ENCODE assay signal across 8 cellular contexts in genomic region chrX:153686677-153687057, GRCh38. TPM values are rescaled to one million over a fixed set of nuclear protein-coding genes. Genes with fewer than 3 reads are reported as not detected.
DNase-seq lines count a peak whose midpoint lies in the region; ATAC-seq and TF ChIP-seq lines count a peak whose summit lies in the region.
"Not testable (repeated sequence)": the region's sequence is repeated elsewhere in the genome, so short reads cannot be mapped to it uniquely, and the experiment has no call there.
"Had no signal": no experiment of that assay in that cellular context is flagged by ENCODE, and none has a peak within 500 bp of the region (broad histone marks: within the 10 kb centered on the region; RNA-seq: fewer than 3 reads in every experiment).

No MANE protein-coding gene starts in this region.

- 50% methylated on average over 7 of the region's 7 CpGs for WGBS in right cardiac atrium

- H3K27ac ChIP-seq in right cardiac atrium (ENCODE audit: low read length): not testable (repeated sequence)

- H3K4me3 ChIP-seq in right cardiac atrium (ENCODE audit: low read length): not testable (repeated sequence)

- H3K9me3 Mint-ChIP-seq in T-cell; osteocyte (ENCODE audit: unreplicated experiment): not testable (repeated sequence)

- CTCF ChIA-PET in T-cell (lab: Charles Lee): interaction anchor here (0.7 to 1.4 kb wide), 2 partner anchors 21 to 239 kb away, joined by 6 to 8 read pairs; partner anchors contain the start of gene ARHGAP4 (in 1 of the 2)

- not testable (repeated sequence) for H3K27ac Mint-ChIP-seq in T-cell; osteocyte (ENCODE audit: unreplicated experiment)

- H3K4me3 Mint-ChIP-seq in T-cell (peak overlapping the region; percentile 36 to 79 (median 43)), osteocyte (ENCODE audit: unreplicated experiment) (peak overlapping the region; percentile 26)

- intact Hi-C loops in right cardiac atrium (cut with DNase I): not testable (repeated sequence)

- DNase-seq in DMS53 (lab: John Stamatoyannopoulos, UW) (peak; percentile 33), right cardiac atrium (peak in 2 of 3 donors; percentile 39 to 42)
- not testable (repeated sequence) for DNase-seq in T-cell; osteocyte (ENCODE audit: extremely low spot score, unreplicated experiment)

- ATAC-seq in T-cell (replicated peaks in 1 of 4); right cardiac atrium: not testable (repeated sequence)

- not testable (repeated sequence) for H3K9me3 ChIP-seq in right cardiac atrium (ENCODE audit: control insufficient read depth, low read length)

- H3K27me3 Mint-ChIP-seq in T-cell: peaks cover 8 to 11% of the 10 kb centered on the region in 2 donors
- H3K27me3 Mint-ChIP-seq in osteocyte (ENCODE audit: unreplicated experiment): not testable (repeated sequence)

- TF ChIP-seq CTCF in osteocyte (IDR thresholded peaks at IDR 0.05): not testable (repeated sequence)

- not testable (repeated sequence) for H3K36me3 Mint-ChIP-seq in T-cell; osteocyte (ENCODE audit: unreplicated experiment)

- not testable (repeated sequence) for H3K27me3 ChIP-seq in right cardiac atrium (ENCODE audit: control insufficient read depth, insufficient read depth)

- not testable (repeated sequence) for H3K4me1 ChIP-seq in right cardiac atrium (ENCODE audit: control insufficient read depth, insufficient read depth, low read length)

- POLR2A ChIA-PET in T-cell (lab: Charles Lee): interaction anchor here (0.7 kb wide), 2 partner anchors 239 to 655 kb away, joined by 5 to 8 read pairs; no protein-coding TSS in a partner anchor

- not testable (repeated sequence) for H3K4me1 Mint-ChIP-seq in T-cell
- H3K4me1 Mint-ChIP-seq in osteocyte (ENCODE audit: unreplicated experiment): peaks cover 12% of the 10 kb centered on the region

RNA-seq across cellular contexts. Expression of gene SLC6A8, which starts 1.1 kb away (rescaled TPM):
- total RNA-seq in T-cell (1 to 10 TPM in 4 of 5 donors, under 1 TPM in 1; 0.89 to 2.3 (median 1.9) TPM), right cardiac atrium (100 to 1,000 TPM; 107 to 191 (median 151) TPM), osteocyte (74.1 and 77.0 TPM in 2 replicates)
- polyA plus RNA-seq in right cardiac atrium: 131 TPM

RNA-seq across cellular contexts. Expression of gene PNCK, which starts 13.1 kb away (rescaled TPM):
- 1 to 10 TPM in 1 of 5 donors, not detected in 4; 1.0 TPM for total RNA-seq in T-cell
- total RNA-seq in right cardiac atrium: 10 to 100 TPM in 2 of 4 donors, 1 to 10 TPM in 2; 7.8 to 12.4 (median 11.0) TPM
- 9.1 TPM for polyA plus RNA-seq in right cardiac atrium
- total RNA-seq in osteocyte: 3.6 and 5.1 TPM in 2 replicates
- total RNA-seq: pulmonary artery endothelial cell had no signal
- polyA plus RNA-seq: immature natural killer cell had no signal

RNA-seq across cellular contexts. Expression of gene BCAP31, which starts 37.5 kb away (rescaled TPM):
- total RNA-seq in T-cell (100 to 1,000 TPM in 4 of 5 donors, 10 to 100 TPM in 1; 90.1 to 124 (median 107) TPM), right cardiac atrium (100 to 1,000 TPM; 111 to 143 (median 123) TPM), osteocyte (172 and 188 TPM in 2 replicates)
- polyA plus RNA-seq in right cardiac atrium: 149 TPM

RNA-seq across cellular contexts. Expression of gene ABCD1, which starts 38.0 kb away (rescaled TPM):
- total RNA-seq in T-cell (10 to 100 TPM in 1 of 5 donors, 1 to 10 TPM in 4; 6.9 to 10.7 (median 7.9) TPM), right cardiac atrium (10 to 100 TPM; 14.1 to 15.9 (median 15.5) TPM), osteocyte (19.7 and 22.3 TPM in 2 replicates)
- polyA plus RNA-seq in right cardiac atrium: 11.0 TPM

RNA-seq across cellular contexts. Expression of gene DUSP9, which starts 39.7 kb away (rescaled TPM):
- under 1 TPM in 2 of 5 donors, not detected in 3; 0.13 to 0.19 TPM for total RNA-seq in T-cell
- under 1 TPM in 1 of 4 donors, not detected in 3; 0.14 TPM for total RNA-seq in right cardiac atrium
- not detected for polyA plus RNA-seq in right cardiac atrium
- total RNA-seq in osteocyte: 0.91 and 1.3 TPM in 2 replicates
- total RNA-seq: gastrocnemius medialis, upper lobe of right lung had no signal
- polyA plus RNA-seq: immature natural killer cell had no signal

Comparison
In these comparisons a context has a peak if more than half of its experiments do, and no peak if none do; other contexts are left out.
1. RNA of gene SLC6A8, which starts 1.1 kb away (total RNA-seq): 107 to 191 TPM in right cardiac atrium and 74.1 to 77.0 TPM in osteocyte; 0.89 to 2.3 TPM in T-cell; every median in the first group is over 10 times any median in the second.